Comparison of ENCODE assay signal across 1 cellular context in the genomic region with DNA sequence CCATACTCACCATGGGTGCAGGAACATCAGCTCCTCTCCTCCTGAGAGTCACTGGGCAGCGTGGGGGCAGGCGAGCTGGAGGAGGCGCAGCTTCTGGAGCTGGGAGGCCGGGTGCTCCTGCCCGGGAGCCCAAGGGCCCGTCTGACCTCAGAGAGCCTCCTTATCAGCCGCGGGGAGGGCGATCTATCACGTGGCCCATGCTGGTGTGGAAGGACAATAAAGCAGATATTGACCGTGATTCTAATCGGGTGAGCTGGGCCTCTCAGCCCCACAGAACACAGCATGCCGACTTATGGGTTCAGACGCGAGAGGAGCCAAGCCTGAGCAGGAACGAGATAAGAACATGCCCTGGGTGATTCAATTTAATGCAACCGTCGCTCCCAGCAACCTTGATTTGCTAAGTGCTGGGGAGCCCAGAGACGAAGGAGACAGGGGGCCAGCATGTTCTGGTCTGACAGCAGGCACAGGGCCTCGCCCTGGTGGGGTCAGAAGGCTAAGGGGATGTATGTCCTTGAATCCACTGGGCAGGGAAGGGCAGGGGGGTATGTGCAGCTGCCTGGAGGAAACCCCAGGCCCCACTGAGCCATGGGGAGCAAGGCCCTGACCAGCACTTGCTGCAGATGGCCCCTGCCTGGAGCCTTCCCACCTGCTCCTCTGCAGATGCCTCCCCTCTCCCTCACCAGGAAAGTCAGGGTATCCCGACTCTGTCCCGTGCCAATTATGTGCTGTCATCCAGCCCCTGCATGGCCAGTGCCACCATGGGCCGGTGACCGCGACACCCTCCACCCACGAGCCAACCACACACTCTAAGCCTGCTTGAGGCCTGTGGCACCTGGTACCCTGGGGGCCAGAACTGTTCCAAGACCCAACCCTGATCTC.
TF ChIP-seq lines count a peak whose summit lies in the region.

No MANE protein-coding gene starts in this region.

TF ChIP-seq in K562, 482 proteins besides CTCF, POLR2A, EP300 and RAD21 (continued from another document):
- no peak for TF ChIP-seq CAMTA2 (CRISPR knock-in tag; conservative IDR thresholded peaks at IDR 0.05)
- TF ChIP-seq BHLHE40 (IDR thresholded peaks at IDR 0.05; ENCODE audit: low read length): peak; percentile 42; the same call in 1 of the 2 replicates
- TF ChIP-seq CXXC5 (CRISPR knock-in tag; IDR thresholded peaks at IDR 0.05): peak; percentile 53
- no peak for TF ChIP-seq KAT8 (IDR thresholded peaks at IDR 0.05; ENCODE audit: low read depth)
- no peak for TF ChIP-seq ZNF165 (CRISPR knock-in tag; IDR thresholded peaks at IDR 0.05; ENCODE audit: borderline replicate concordance)
- peak in 1 of 2 experiments; percentile 58; a peak in 1 of 4 replicates for TF ChIP-seq RCOR1 (IDR thresholded peaks at IDR 0.05; ENCODE audit: borderline replicate concordance in 1 of 2, low read depth in 2 of 2, low read length in 2 of 2)
- no peak for TF ChIP-seq ETV6 (IDR thresholded peaks at IDR 0.05; ENCODE audit: borderline replicate concordance in 1 of 2, low read depth in 2 of 2, low read length in 1 of 2)
- TF ChIP-seq ETV6 (CRISPR knock-in tag; IDR thresholded peaks at IDR 0.05; ENCODE audit: borderline replicate concordance): no peak
- TF ChIP-seq, protein P1, sequence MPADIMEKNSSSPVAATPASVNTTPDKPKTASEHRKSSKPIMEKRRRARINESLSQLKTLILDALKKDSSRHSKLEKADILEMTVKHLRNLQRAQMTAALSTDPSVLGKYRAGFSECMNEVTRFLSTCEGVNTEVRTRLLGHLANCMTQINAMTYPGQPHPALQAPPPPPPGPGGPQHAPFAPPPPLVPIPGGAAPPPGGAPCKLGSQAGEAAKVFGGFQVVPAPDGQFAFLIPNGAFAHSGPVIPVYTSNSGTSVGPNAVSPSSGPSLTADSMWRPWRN (IDR thresholded peaks at IDR 0.05; ENCODE audit: low read depth): peak; percentile 56; the same call in 1 of the 2 replicates
- TF ChIP-seq HLTF (IDR thresholded peaks at IDR 0.05): no peak
- TF ChIP-seq, protein P2, sequence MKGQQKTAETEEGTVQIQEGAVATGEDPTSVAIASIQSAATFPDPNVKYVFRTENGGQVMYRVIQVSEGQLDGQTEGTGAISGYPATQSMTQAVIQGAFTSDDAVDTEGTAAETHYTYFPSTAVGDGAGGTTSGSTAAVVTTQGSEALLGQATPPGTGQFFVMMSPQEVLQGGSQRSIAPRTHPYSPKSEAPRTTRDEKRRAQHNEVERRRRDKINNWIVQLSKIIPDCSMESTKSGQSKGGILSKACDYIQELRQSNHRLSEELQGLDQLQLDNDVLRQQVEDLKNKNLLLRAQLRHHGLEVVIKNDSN (CRISPR knock-in tag; IDR thresholded peaks at IDR 0.05): peak; percentile 47; the same call in 1 of the 2 replicates
- no peak for TF ChIP-seq KDM5B (IDR thresholded peaks at IDR 0.05; ENCODE audit: insufficient replicate concordance, low read depth, low read length)
- TF ChIP-seq GTF2F1 (IDR thresholded peaks at IDR 0.05; ENCODE audit: low read depth, low read length): no peak
- TF ChIP-seq MCM2 (IDR thresholded peaks at IDR 0.05; ENCODE audit: low read depth): no peak
- TF ChIP-seq ZNF134 (CRISPR knock-in tag; conservative IDR thresholded peaks at IDR 0.05): 0 out of 2 replicates have a peak, but pooled peaks have one; percentile 43
- peak; percentile 17; the same call in 1 of the 2 replicates for TF ChIP-seq ARID1B (IDR thresholded peaks at IDR 0.05)
- TF ChIP-seq MEF2A (IDR thresholded peaks at IDR 0.05; ENCODE audit: control insufficient read depth, low read depth, low read length): no peak
- TF ChIP-seq HNRNPLL (IDR thresholded peaks at IDR 0.05; ENCODE audit: low read depth, low read length, poor library complexity, severe bottlenecking): no peak
- TF ChIP-seq, protein P3, sequence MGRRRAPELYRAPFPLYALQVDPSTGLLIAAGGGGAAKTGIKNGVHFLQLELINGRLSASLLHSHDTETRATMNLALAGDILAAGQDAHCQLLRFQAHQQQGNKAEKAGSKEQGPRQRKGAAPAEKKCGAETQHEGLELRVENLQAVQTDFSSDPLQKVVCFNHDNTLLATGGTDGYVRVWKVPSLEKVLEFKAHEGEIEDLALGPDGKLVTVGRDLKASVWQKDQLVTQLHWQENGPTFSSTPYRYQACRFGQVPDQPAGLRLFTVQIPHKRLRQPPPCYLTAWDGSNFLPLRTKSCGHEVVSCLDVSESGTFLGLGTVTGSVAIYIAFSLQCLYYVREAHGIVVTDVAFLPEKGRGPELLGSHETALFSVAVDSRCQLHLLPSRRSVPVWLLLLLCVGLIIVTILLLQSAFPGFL (CRISPR knock-in tag; IDR thresholded peaks at IDR 0.05): no peak
- TF ChIP-seq ZNF589 (CRISPR knock-in tag; IDR thresholded peaks at IDR 0.05; ENCODE audit: low read depth): peak; percentile 45; the same call in 1 of the 2 replicates
- TF ChIP-seq, protein P4, sequence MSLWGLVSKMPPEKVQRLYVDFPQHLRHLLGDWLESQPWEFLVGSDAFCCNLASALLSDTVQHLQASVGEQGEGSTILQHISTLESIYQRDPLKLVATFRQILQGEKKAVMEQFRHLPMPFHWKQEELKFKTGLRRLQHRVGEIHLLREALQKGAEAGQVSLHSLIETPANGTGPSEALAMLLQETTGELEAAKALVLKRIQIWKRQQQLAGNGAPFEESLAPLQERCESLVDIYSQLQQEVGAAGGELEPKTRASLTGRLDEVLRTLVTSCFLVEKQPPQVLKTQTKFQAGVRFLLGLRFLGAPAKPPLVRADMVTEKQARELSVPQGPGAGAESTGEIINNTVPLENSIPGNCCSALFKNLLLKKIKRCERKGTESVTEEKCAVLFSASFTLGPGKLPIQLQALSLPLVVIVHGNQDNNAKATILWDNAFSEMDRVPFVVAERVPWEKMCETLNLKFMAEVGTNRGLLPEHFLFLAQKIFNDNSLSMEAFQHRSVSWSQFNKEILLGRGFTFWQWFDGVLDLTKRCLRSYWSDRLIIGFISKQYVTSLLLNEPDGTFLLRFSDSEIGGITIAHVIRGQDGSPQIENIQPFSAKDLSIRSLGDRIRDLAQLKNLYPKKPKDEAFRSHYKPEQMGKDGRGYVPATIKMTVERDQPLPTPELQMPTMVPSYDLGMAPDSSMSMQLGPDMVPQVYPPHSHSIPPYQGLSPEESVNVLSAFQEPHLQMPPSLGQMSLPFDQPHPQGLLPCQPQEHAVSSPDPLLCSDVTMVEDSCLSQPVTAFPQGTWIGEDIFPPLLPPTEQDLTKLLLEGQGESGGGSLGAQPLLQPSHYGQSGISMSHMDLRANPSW (CRISPR knock-in tag; IDR thresholded peaks at IDR 0.05): no peak
- 0 out of 2 replicates have a peak, but pooled peaks have one; percentile 41 for TF ChIP-seq ATF7 (IDR thresholded peaks at IDR 0.05)
- TF ChIP-seq, protein P5, sequence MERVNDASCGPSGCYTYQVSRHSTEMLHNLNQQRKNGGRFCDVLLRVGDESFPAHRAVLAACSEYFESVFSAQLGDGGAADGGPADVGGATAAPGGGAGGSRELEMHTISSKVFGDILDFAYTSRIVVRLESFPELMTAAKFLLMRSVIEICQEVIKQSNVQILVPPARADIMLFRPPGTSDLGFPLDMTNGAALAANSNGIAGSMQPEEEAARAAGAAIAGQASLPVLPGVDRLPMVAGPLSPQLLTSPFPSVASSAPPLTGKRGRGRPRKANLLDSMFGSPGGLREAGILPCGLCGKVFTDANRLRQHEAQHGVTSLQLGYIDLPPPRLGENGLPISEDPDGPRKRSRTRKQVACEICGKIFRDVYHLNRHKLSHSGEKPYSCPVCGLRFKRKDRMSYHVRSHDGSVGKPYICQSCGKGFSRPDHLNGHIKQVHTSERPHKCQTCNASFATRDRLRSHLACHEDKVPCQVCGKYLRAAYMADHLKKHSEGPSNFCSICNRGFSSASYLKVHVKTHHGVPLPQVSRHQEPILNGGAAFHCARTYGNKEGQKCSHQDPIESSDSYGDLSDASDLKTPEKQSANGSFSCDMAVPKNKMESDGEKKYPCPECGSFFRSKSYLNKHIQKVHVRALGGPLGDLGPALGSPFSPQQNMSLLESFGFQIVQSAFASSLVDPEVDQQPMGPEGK (CRISPR knock-in tag; IDR thresholded peaks at IDR 0.05; ENCODE audit: borderline replicate concordance): no peak
- no peak for TF ChIP-seq KAT2B (IDR thresholded peaks at IDR 0.05; ENCODE audit: low read depth, low read length)
- no peak for TF ChIP-seq FOXA1 (IDR thresholded peaks at IDR 0.05; ENCODE audit: borderline replicate concordance)
- peak; percentile 26 to 42; a peak in 2 of 4 replicates for TF ChIP-seq NRF1 (conservative IDR thresholded peaks at IDR 0.05 in 1 of 2, IDR thresholded peaks at IDR 0.05 in 1 of 2)
- no peak for TF ChIP-seq ZNF431 (CRISPR knock-in tag; IDR thresholded peaks at IDR 0.05)
- no peak for TF ChIP-seq ARHGAP35 (IDR thresholded peaks at IDR 0.05; ENCODE audit: partially characterized antibody)
- TF ChIP-seq, protein P6, sequence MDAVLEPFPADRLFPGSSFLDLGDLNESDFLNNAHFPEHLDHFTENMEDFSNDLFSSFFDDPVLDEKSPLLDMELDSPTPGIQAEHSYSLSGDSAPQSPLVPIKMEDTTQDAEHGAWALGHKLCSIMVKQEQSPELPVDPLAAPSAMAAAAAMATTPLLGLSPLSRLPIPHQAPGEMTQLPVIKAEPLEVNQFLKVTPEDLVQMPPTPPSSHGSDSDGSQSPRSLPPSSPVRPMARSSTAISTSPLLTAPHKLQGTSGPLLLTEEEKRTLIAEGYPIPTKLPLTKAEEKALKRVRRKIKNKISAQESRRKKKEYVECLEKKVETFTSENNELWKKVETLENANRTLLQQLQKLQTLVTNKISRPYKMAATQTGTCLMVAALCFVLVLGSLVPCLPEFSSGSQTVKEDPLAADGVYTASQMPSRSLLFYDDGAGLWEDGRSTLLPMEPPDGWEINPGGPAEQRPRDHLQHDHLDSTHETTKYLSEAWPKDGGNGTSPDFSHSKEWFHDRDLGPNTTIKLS (IDR thresholded peaks at IDR 0.05; ENCODE audit: borderline replicate concordance, low read depth): no peak
